Comparison of ENCODE assay signal across 23 cellular contexts in the genomic region with DNA sequence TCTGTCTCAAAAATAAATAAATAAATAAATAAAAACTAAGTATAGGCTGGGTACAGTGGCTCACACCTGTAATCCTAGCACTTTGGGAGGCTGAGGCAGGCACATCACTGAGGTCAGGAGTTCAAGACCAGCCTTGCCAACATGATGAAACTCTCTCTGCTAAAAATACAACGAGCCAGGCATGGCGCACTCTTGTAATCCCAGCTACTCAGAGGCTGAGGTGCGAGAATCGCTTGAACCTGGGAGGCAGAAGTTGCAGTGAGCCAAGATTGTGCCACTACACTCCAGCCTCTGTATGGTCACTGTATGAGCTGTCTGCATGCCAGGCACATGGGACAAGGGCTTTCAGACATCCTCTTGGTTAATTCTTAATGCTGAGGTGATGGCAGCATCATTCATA.
"Had no signal": no experiment of that assay in that cellular context is flagged by ENCODE, and none has a peak within 500 bp of the region (broad histone marks: within the 10 kb centered on the region; RNA-seq: fewer than 3 reads in every experiment).

No MANE protein-coding gene starts in this region.

- ATAC-seq: effector memory CD8-positive, alpha-beta T cell; esophagus mucosa; gastroesophageal sphincter; left lung; left ventricle myocardium superior; lower lobe of right lung; mucosa of descending colon had no signal

- DNase-seq: colonic mucosa; cortex of kidney; effector CD8-positive, alpha-beta T cell; effector memory CD8-positive, alpha-beta T cell; endodermal cell; erythroblast; esophagus squamous epithelium; foreskin fibroblast; foreskin melanocyte; heart left ventricle; hippocampal formation; left cardiac atrium; left lung; left ventricle myocardium superior; lower lobe of right lung; mesenchymal stem cell; mucosa of descending colon; naive B cell had no signal

- H3K27me3 ChIP-seq: colonic mucosa, esophagus squamous epithelium, gastroesophageal sphincter, heart left ventricle, left lung had no signal

- H3K9me3 ChIP-seq: colonic mucosa, esophagus squamous epithelium, gastroesophageal sphincter, heart left ventricle, left lung, lower lobe of right lung, mucosa of descending colon had no signal

- H3K4me3 ChIP-seq: colonic mucosa, esophagus squamous epithelium, gastroesophageal sphincter, heart left ventricle, left lung, lower lobe of right lung, mucosa of descending colon had no signal

- H3K4me3 Mint-ChIP-seq: dendritic cell treated with granulocyte-macrophage colony-stimulating factor and Interleukin-4, amounts not matched to agents 40 ng/mL and 50 ng/mL, for 4 days; effector memory CD8-positive, alpha-beta T cell; endodermal cell; mesothelial cell of epicardium; naive B cell had no signal

- H3K27ac ChIP-seq: colonic mucosa, epithelial cell of prostate, esophagus squamous epithelium, gastroesophageal sphincter, heart left ventricle, left lung, lower lobe of right lung had no signal

- H3K4me1 ChIP-seq: colonic mucosa, esophagus squamous epithelium, gastroesophageal sphincter, heart left ventricle, left lung, lower lobe of right lung had no signal

- H3K4me1 Mint-ChIP-seq: endodermal cell, mesothelial cell of epicardium, naive B cell had no signal

- H3K9me3 Mint-ChIP-seq: dendritic cell treated with granulocyte-macrophage colony-stimulating factor and Interleukin-4, amounts not matched to agents 40 ng/mL and 50 ng/mL, for 4 days; effector memory CD8-positive, alpha-beta T cell; endodermal cell; mesothelial cell of epicardium; naive B cell had no signal

- H3K27me3 Mint-ChIP-seq: dendritic cell treated with granulocyte-macrophage colony-stimulating factor and Interleukin-4, amounts not matched to agents 40 ng/mL and 50 ng/mL, for 4 days; effector memory CD8-positive, alpha-beta T cell; naive B cell had no signal

- H3K27ac Mint-ChIP-seq: dendritic cell treated with granulocyte-macrophage colony-stimulating factor and Interleukin-4, amounts not matched to agents 40 ng/mL and 50 ng/mL, for 4 days; endodermal cell; mesothelial cell of epicardium had no signal
